In genomic region chr16:11497851-11498289, GRCh38 we compare ENCODE assay signal across 7 cellular contexts.
A peak's percentile ranks its signal among the peaks of the same experiment; 100 is the strongest.
DNase-seq lines count a peak whose midpoint lies in the region; ATAC-seq and TF ChIP-seq lines count a peak whose summit lies in the region.

No MANE protein-coding gene starts in this region.

- H3K4me3 Mint-ChIP-seq in stimulated activated naive B cell treated with anti-CD40 and anti-IgM and Interleukin-4, amounts not matched to agents 10 μg/mL and 1 μg/mL and 100 μg/mL, for 72 hours, result no peak overlapping the region

- H3K9ac ChIP-seq in HCT116 (ENCODE audit: low read length), result peak overlapping the region; percentile 61

- H3K36me3 Mint-ChIP-seq in stimulated activated naive B cell treated with anti-CD40 and anti-IgM and Interleukin-4, amounts not matched to agents 10 μg/mL and 1 μg/mL and 100 μg/mL, for 72 hours, result peaks cover 0 to under 1% of the 10 kb centered on the region in 2 donors

- H3K9me3 Mint-ChIP-seq in stimulated activated naive B cell treated with anti-CD40 and anti-IgM and Interleukin-4, amounts not matched to agents 10 μg/mL and 1 μg/mL and 100 μg/mL, for 72 hours, result no peaks in the 10 kb centered on the region

- H3K9me3 ChIP-seq in HCT116 (ENCODE audit: control insufficient read depth in 1 of 2, insufficient read depth in 1 of 2, low read depth in 1 of 2, low read length in 2 of 2) (no peaks in the 10 kb centered on the region), SJSA1 (replicated peaks) (no peaks in the 10 kb centered on the region), right atrium auricular region (no peaks in the 10 kb centered on the region)

- DNase-seq in HCT116 (ENCODE audit: low read depth, low spot score) (peak; percentile 92), SJSA1 (ENCODE audit: low read depth in 1 of 2, low spot score in 2 of 2) (peak; percentile 76 to 82), right atrium auricular region (ENCODE audit: low spot score) (peak; percentile 72), NCI-H2227 (lab: John Stamatoyannopoulos, UW; ENCODE audit: unreplicated experiment) (no peak)
- DNase-seq in stimulated activated naive B cell treated with anti-CD40 and anti-IgM and Interleukin-4, amounts not matched to agents 10 μg/mL and 1 μg/mL and 100 μg/mL, for 72 hours, result no peak
- no peak for DNase-seq in activated CD4-positive, alpha-beta T cell treated with anti-CD3 and anti-CD28 coated beads, Interleukin-2, amount 50 U/mL, for 48 hours

- intact Hi-C loops in HCT116 (cut with micrococcal nuclease), result no loop called here

- no peak for TF ChIP-seq CTCF in HCT116 (IDR thresholded peaks at IDR 0.05 in 2 of 3, conservative IDR thresholded peaks at IDR 0.05 in 1 of 3; ENCODE audit: borderline replicate concordance in 1 of 3, insufficient read depth in 1 of 3, low read depth in 2 of 3, low read length in 2 of 3)
- TF ChIP-seq CTCF in right atrium auricular region (IDR thresholded peaks at IDR 0.05), result no peak

- BruUV-seq in HCT116 (replicated peaks; lab: Mats Ljungman, UMichigan), result TSS peak; percentile 79

- H3K4me1 Mint-ChIP-seq in stimulated activated naive B cell treated with anti-CD40 and anti-IgM and Interleukin-4, amounts not matched to agents 10 μg/mL and 1 μg/mL and 100 μg/mL, for 72 hours, result peaks cover 28 to 41% of the 10 kb centered on the region in 2 donors

- H3K4me1 ChIP-seq in HCT116 (ENCODE audit: control insufficient read depth in 1 of 2, insufficient read depth in 2 of 2, low read length in 2 of 2), result peaks cover 46 to 68% of the 10 kb centered on the region in 2 experiments
- H3K4me1 ChIP-seq in SJSA1 (replicated peaks), result peaks cover 54% of the 10 kb centered on the region
- peaks cover 0 to 36% of the 10 kb centered on the region in 2 donors for H3K4me1 ChIP-seq in right atrium auricular region

- H3K36me3 ChIP-seq in HCT116 (ENCODE audit: control insufficient read depth in 1 of 2, insufficient read depth in 2 of 2, low read length in 2 of 2), result no peaks in the 10 kb centered on the region
- H3K36me3 ChIP-seq in SJSA1, result no peaks in the 10 kb centered on the region
- no peaks in the 10 kb centered on the region for H3K36me3 ChIP-seq in right atrium auricular region

- peak overlapping the region; percentile 87 for H3K27ac ChIP-seq in HCT116 (ENCODE audit: low read depth, low read length)
- peak overlapping the region; percentile 84 for H3K27ac ChIP-seq in SJSA1
- H3K27ac ChIP-seq in right atrium auricular region, result peak overlapping the region; percentile 77 to 84

- POLR2A ChIA-PET in HCT116 (lab: Charles Lee), result interaction anchor here (1.4 kb wide), 1 partner anchor 242 kb away, joined by 4 read pairs; the partner anchor contains the start of gene SOCS1

- H3K27ac Mint-ChIP-seq in stimulated activated naive B cell treated with anti-CD40 and anti-IgM and Interleukin-4, amounts not matched to agents 10 μg/mL and 1 μg/mL and 100 μg/mL, for 72 hours, result peak overlapping the region; percentile 32

- H3K9me2 ChIP-seq in HCT116 (ENCODE audit: insufficient read depth), result no peaks in the 10 kb centered on the region

- RAD21 ChIA-PET in HCT116 (lab: Charles Lee; ENCODE audit: low non-redundant PET in 1 of 2, low total read pairs in 2 of 2, uncharacterized antibody in 2 of 2, unreplicated experiment in 2 of 2), result interaction anchor here (0.6 to 1.2 kb wide), 2 partner anchors 34 kb away, joined by 3 read pairs; no protein-coding TSS in a partner anchor

- peak; percentile 57 for ATAC-seq in HCT116
- ATAC-seq in stimulated activated naive B cell treated with anti-CD40 and anti-IgM and Interleukin-4, amounts not matched to agents 10 μg/mL and 1 μg/mL and 100 μg/mL, for 72 hours (replicated peaks), result no peak
- no peak for ATAC-seq in HG03045 (IDR thresholded peaks at IDR 0.05; ENCODE audit: unreplicated experiment)

- H3K27me3 Mint-ChIP-seq in stimulated activated naive B cell treated with anti-CD40 and anti-IgM and Interleukin-4, amounts not matched to agents 10 μg/mL and 1 μg/mL and 100 μg/mL, for 72 hours, result no peaks in the 10 kb centered on the region

- H3K79me2 ChIP-seq in HCT116 (ENCODE audit: insufficient read depth, low read length), result no peaks in the 10 kb centered on the region

- TF ChIP-seq POLR2A in HCT116 (IDR thresholded peaks at IDR 0.05; ENCODE audit: borderline replicate concordance, extremely low read depth, insufficient read depth, insufficient read length), result peak; percentile 34

- H3K4me3 ChIP-seq in HCT116 (replicated peaks in 1 of 2; ENCODE audit: low read depth in 1 of 2, low read length in 2 of 2), result peak overlapping the region in 1 of 2 experiments; percentile 39; a peak in 1 of 4 replicates
- no peak overlapping the region for H3K4me3 ChIP-seq in SJSA1
- H3K4me3 ChIP-seq in right atrium auricular region, result no peak overlapping the region

- no peaks in the 10 kb centered on the region for H4K20me1 ChIP-seq in HCT116 (ENCODE audit: insufficient read depth)

- no peak overlapping the region for H2AFZ ChIP-seq in HCT116 (ENCODE audit: low read depth, low read length, poor library complexity, severe bottlenecking)

- peak overlapping the region; percentile 81 for H3K4me2 ChIP-seq in HCT116 (ENCODE audit: low read length)

- H3K27me3 ChIP-seq in HCT116 (ENCODE audit: insufficient read depth, low read length) (no peaks in the 10 kb centered on the region), SJSA1 (replicated peaks) (no peaks in the 10 kb centered on the region), right atrium auricular region (no peaks in the 10 kb centered on the region)

- CTCF ChIA-PET in HCT116 (lab: Charles Lee), result interaction anchor here (0.9 to 2.2 kb wide), 4 partner anchors 8 to 91 kb away, joined by 3 to 13 read pairs (median 7); no protein-coding TSS in a partner anchor

- TF ChIP-seq RAD21 in HCT116 (IDR thresholded peaks at IDR 0.05; ENCODE audit: low read depth), result no peak

TF ChIP-seq in HCT116, 20 proteins besides CTCF, POLR2A, EP300 and RAD21 (continues in another document):
- TF ChIP-seq SRF (IDR thresholded peaks at IDR 0.05; ENCODE audit: low read depth) (no peak), EZH2 (IDR thresholded peaks at IDR 0.05) (no peak), POLR2AphosphoS5 (IDR thresholded peaks at IDR 0.05; ENCODE audit: low read depth, low read length) (peak; percentile 32; the same call in 1 of the 2 replicates), EGR1 (IDR thresholded peaks at IDR 0.05; ENCODE audit: low read depth) (no peak), FOSL1 (IDR thresholded peaks at IDR 0.05; ENCODE audit: low read depth) (peak; percentile 71), CEBPB (IDR thresholded peaks at IDR 0.05; ENCODE audit: low read depth) (no peak), YY1 (IDR thresholded peaks at IDR 0.05; ENCODE audit: extremely low read depth, insufficient replicate concordance, low read depth, low read length) (peak; percentile 32), EZH2phosphoT487 (IDR thresholded peaks at IDR 0.05; ENCODE audit: borderline replicate concordance) (no peak), CBX3 (IDR thresholded peaks at IDR 0.05; ENCODE audit: low read depth) (peak; percentile 68), ZFX (IDR thresholded peaks at IDR 0.05) (no peak), ELF1 (IDR thresholded peaks at IDR 0.05; ENCODE audit: borderline replicate concordance, low read depth) (no peak), TCF7L2 (IDR thresholded peaks at IDR 0.05; ENCODE audit: borderline replicate concordance, extremely low read depth, insufficient read depth, insufficient read length) (peak; percentile 95), SIN3A (IDR thresholded peaks at IDR 0.05; ENCODE audit: low read depth) (no peak)
- TF ChIP-seq, protein P1, sequence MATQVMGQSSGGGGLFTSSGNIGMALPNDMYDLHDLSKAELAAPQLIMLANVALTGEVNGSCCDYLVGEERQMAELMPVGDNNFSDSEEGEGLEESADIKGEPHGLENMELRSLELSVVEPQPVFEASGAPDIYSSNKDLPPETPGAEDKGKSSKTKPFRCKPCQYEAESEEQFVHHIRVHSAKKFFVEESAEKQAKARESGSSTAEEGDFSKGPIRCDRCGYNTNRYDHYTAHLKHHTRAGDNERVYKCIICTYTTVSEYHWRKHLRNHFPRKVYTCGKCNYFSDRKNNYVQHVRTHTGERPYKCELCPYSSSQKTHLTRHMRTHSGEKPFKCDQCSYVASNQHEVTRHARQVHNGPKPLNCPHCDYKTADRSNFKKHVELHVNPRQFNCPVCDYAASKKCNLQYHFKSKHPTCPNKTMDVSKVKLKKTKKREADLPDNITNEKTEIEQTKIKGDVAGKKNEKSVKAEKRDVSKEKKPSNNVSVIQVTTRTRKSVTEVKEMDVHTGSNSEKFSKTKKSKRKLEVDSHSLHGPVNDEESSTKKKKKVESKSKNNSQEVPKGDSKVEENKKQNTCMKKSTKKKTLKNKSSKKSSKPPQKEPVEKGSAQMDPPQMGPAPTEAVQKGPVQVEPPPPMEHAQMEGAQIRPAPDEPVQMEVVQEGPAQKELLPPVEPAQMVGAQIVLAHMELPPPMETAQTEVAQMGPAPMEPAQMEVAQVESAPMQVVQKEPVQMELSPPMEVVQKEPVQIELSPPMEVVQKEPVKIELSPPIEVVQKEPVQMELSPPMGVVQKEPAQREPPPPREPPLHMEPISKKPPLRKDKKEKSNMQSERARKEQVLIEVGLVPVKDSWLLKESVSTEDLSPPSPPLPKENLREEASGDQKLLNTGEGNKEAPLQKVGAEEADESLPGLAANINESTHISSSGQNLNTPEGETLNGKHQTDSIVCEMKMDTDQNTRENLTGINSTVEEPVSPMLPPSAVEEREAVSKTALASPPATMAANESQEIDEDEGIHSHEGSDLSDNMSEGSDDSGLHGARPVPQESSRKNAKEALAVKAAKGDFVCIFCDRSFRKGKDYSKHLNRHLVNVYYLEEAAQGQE (IDR thresholded peaks at IDR 0.05; ENCODE audit: low read depth), result no peak
- TF ChIP-seq, protein P2, sequence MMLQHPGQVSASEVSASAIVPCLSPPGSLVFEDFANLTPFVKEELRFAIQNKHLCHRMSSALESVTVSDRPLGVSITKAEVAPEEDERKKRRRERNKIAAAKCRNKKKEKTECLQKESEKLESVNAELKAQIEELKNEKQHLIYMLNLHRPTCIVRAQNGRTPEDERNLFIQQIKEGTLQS (IDR thresholded peaks at IDR 0.05), result no peak

Comparison
In these comparisons a context has a peak if more than half of its experiments do, and no peak if none do; other contexts are left out.
1. DNase-seq: peak in HCT116 (single experiment), SJSA1 (2 of 2) and right atrium auricular region (single experiment); none in stimulated activated naive B cell treated with anti-CD40 and anti-IgM and Interleukin-4, amounts not matched to agents 10 μg/mL and 1 μg/mL and 100 μg/mL, for 72 hours (single experiment), NCI-H2227 (single experiment) and activated CD4-positive, alpha-beta T cell treated with anti-CD3 and anti-CD28 coated beads, Interleukin-2, amount 50 U/mL, for 48 hours (0 of 2).
2. Peak in every context shown above with its lines, with median percentiles within 50 percentile points of each other: H3K27ac ChIP-seq.